Comparison of ENCODE assay signal across 17 cellular contexts in the genomic region with DNA sequence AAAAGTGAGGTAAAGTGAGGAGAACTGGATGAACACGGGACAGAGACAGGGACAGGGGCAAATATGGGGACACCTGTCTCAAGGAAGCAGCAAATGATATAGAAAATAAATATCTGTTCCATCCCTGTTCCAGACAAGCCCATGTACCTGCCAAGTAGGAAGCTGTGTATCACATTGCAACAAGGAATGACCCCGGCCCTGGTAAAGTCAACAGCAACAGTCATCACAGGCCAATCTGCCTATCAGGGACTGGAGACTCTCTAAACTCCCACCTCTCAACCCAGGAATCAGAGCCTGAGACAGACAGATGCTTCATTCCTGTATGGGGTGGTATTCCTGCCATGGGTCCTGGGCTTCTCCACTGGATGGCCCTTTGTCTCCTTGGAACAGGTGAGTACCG.
DNase-seq lines count a peak whose midpoint lies in the region; ATAC-seq and TF ChIP-seq lines count a peak whose summit lies in the region.
"Had no signal": no experiment of that assay in that cellular context is flagged by ENCODE, and none has a peak within 500 bp of the region (broad histone marks: within the 10 kb centered on the region; RNA-seq: fewer than 3 reads in every experiment).

No MANE protein-coding gene starts in this region.

- no peak overlapping the region for H3K4me3 Mint-ChIP-seq in activated CD4-positive, alpha-beta T cell treated with anti-CD3 and anti-CD28 coated beads, Interleukin-2, amount 10 ng/mL, durations not matched to agents 24 days and 14 days
- H3K4me3 Mint-ChIP-seq in activated CD4-positive, alpha-beta T cell treated with anti-CD3 and anti-CD28 coated beads, Interleukin-2, amount 10 ng/mL, durations not matched to agents 7 days and 5 days, result no peak overlapping the region
- H3K4me3 Mint-ChIP-seq in activated naive CD4-positive, alpha-beta T cell treated with anti-CD3 and anti-CD28 coated beads, Interleukin-2, amount 10 ng/mL, durations not matched to agents 7 days and 5 days, result peak overlapping the region; percentile 13
- H3K4me3 Mint-ChIP-seq: CD14-positive monocyte, H9 had no signal

- H4K20me1 ChIP-seq in DND-41 (ENCODE audit: insufficient read depth, low read length), result no peaks in the 10 kb centered on the region
- H4K20me1 ChIP-seq: BLaER1 had no signal

- peaks cover 56% of the 10 kb centered on the region for H3K4me1 ChIP-seq in DND-41 (ENCODE audit: insufficient read depth, low read length)

- peak overlapping the region; percentile 41; the same call in 1 of the 2 replicates for H3K9ac ChIP-seq in DND-41 (ENCODE audit: low read depth, low read length)
- H3K9ac ChIP-seq: BLaER1 had no signal

- H3K4me2 ChIP-seq in DND-41 (ENCODE audit: insufficient read depth, low read length), result no peak overlapping the region
- H3K4me2 ChIP-seq: BLaER1 had no signal

- H3K27me3 Mint-ChIP-seq in activated CD4-positive, alpha-beta T cell treated with anti-CD3 and anti-CD28 coated beads, Interleukin-2, amount 10 ng/mL, durations not matched to agents 24 days and 14 days, result peaks cover 8% of the 10 kb centered on the region
- peaks cover 2% of the 10 kb centered on the region for H3K27me3 Mint-ChIP-seq in activated CD4-positive, alpha-beta T cell treated with anti-CD3 and anti-CD28 coated beads, Interleukin-2, amount 10 ng/mL, durations not matched to agents 7 days and 5 days
- peaks cover 3% of the 10 kb centered on the region for H3K27me3 Mint-ChIP-seq in activated naive CD4-positive, alpha-beta T cell treated with anti-CD3 and anti-CD28 coated beads, Interleukin-2, amount 10 ng/mL, durations not matched to agents 7 days and 5 days
- H3K27me3 Mint-ChIP-seq: CD4-positive, alpha-beta memory T cell had no signal

- CTCF ChIA-PET in activated CD4-positive, alpha-beta T cell treated with anti-CD3 and anti-CD28 coated beads, Interleukin-2, amount 10 ng/mL, durations not matched to agents 7 days and 5 days (lab: Charles Lee), result no interaction called here
- CTCF ChIA-PET in activated naive CD4-positive, alpha-beta T cell treated with anti-CD3 and anti-CD28 coated beads, Interleukin-2, amount 10 ng/mL, durations not matched to agents 7 days and 5 days (lab: Charles Lee), result interaction anchor here (1.2 to 1.6 kb wide), 2 partner anchors 35 to 57 kb away, joined by 4 to 6 read pairs; no protein-coding TSS in a partner anchor

- no peak overlapping the region for H3K27ac Mint-ChIP-seq in activated CD4-positive, alpha-beta T cell treated with anti-CD3 and anti-CD28 coated beads, Interleukin-2, amount 10 ng/mL, durations not matched to agents 24 days and 14 days
- H3K27ac Mint-ChIP-seq in activated CD4-positive, alpha-beta T cell treated with anti-CD3 and anti-CD28 coated beads, Interleukin-2, amount 10 ng/mL, durations not matched to agents 7 days and 5 days, result no peak overlapping the region
- no peak overlapping the region for H3K27ac Mint-ChIP-seq in activated naive CD4-positive, alpha-beta T cell treated with anti-CD3 and anti-CD28 coated beads, Interleukin-2, amount 10 ng/mL, durations not matched to agents 7 days and 5 days
- H3K27ac Mint-ChIP-seq: CD14-positive monocyte, H9 had no signal

- ATAC-seq in DND-41 (ENCODE audit: insufficient read depth, low read depth) (no peak), GM19023 (IDR thresholded peaks at IDR 0.05; ENCODE audit: unreplicated experiment) (no peak)
- ATAC-seq: GM12878 had no signal

- H3K36me3 Mint-ChIP-seq in activated CD4-positive, alpha-beta T cell treated with anti-CD3 and anti-CD28 coated beads, Interleukin-2, amount 10 ng/mL, durations not matched to agents 24 days and 14 days (ENCODE audit: low read depth), result no peaks in the 10 kb centered on the region
- H3K36me3 Mint-ChIP-seq in activated CD4-positive, alpha-beta T cell treated with anti-CD3 and anti-CD28 coated beads, Interleukin-2, amount 10 ng/mL, durations not matched to agents 7 days and 5 days (ENCODE audit: low read depth), result no peaks in the 10 kb centered on the region
- H3K36me3 Mint-ChIP-seq in activated naive CD4-positive, alpha-beta T cell treated with anti-CD3 and anti-CD28 coated beads, Interleukin-2, amount 10 ng/mL, durations not matched to agents 7 days and 5 days, result no peaks in the 10 kb centered on the region
- H3K36me3 Mint-ChIP-seq: CD14-positive monocyte; CD4-positive, alpha-beta memory T cell had no signal

- peak overlapping the region; percentile 55 for H2AFZ ChIP-seq in DND-41 (ENCODE audit: low read depth, low read length)

- H3K9me3 ChIP-seq in DND-41 (ENCODE audit: insufficient read depth, low read length, severe bottlenecking), result no peaks in the 10 kb centered on the region
- H3K9me3 ChIP-seq: BLaER1 had no signal

- POLR2A ChIA-PET in activated CD4-positive, alpha-beta T cell treated with anti-CD3 and anti-CD28 coated beads, Interleukin-2, amount 10 ng/mL, durations not matched to agents 7 days and 5 days (lab: Charles Lee), result no interaction called here

- H3K27ac ChIP-seq in DND-41 (ENCODE audit: low read length), result peak overlapping the region; percentile 85
- H3K27ac ChIP-seq: BLaER1 had no signal

- no peaks in the 10 kb centered on the region for H3K27me3 ChIP-seq in DND-41 (ENCODE audit: insufficient read depth, low read length, poor library complexity)
- H3K27me3 ChIP-seq: BLaER1 had no signal

- H3K79me2 ChIP-seq in DND-41 (ENCODE audit: insufficient read depth, low read length), result no peaks in the 10 kb centered on the region

- intact Hi-C loops in activated CD4-positive, alpha-beta T cell treated with anti-CD3 and anti-CD28 coated beads, Interleukin-2, amount 10 ng/mL, durations not matched to agents 24 days and 14 days (cut with micrococcal nuclease), result no loop called here

- no peak for TF ChIP-seq CTCF in DND-41 (IDR thresholded peaks at IDR 0.05; ENCODE audit: borderline replicate concordance, extremely low read depth, low read length, poor library complexity, severe bottlenecking)

- DNase-seq in activated CD4-positive, alpha-beta T cell treated with anti-CD3 and anti-CD28 coated beads, Interleukin-2, amount 10 ng/mL, durations not matched to agents 24 days and 14 days, result peak; percentile 33
- no peak for DNase-seq in activated CD4-positive, alpha-beta T cell treated with anti-CD3 and anti-CD28 coated beads, Interleukin-2, amount 10 ng/mL, durations not matched to agents 7 days and 5 days
- DNase-seq in activated naive CD4-positive, alpha-beta T cell treated with anti-CD3 and anti-CD28 coated beads, Interleukin-2, amount 10 ng/mL, durations not matched to agents 7 days and 5 days, result no peak
- DNase-seq in activated naive CD4-positive, alpha-beta T cell (lab: John Stamatoyannopoulos, UW), result no peak
- DNase-seq in DND-41 (no peak), left kidney (ENCODE audit: low read depth, low spot score) (peak; percentile 7), NCI-H748 treated with DMSO at 0.1 percent for 48 hours (lab: John Stamatoyannopoulos, UW) (no peak)
- DNase-seq: 8988T; Calu3; CD4-positive, alpha-beta memory T cell; DMS79 treated with DMSO at 0.1 percent for 48 hours; EL; H9 had no signal

- no peaks in the 10 kb centered on the region for H3K9me3 Mint-ChIP-seq in activated CD4-positive, alpha-beta T cell treated with anti-CD3 and anti-CD28 coated beads, Interleukin-2, amount 10 ng/mL, durations not matched to agents 24 days and 14 days
- H3K9me3 Mint-ChIP-seq in activated CD4-positive, alpha-beta T cell treated with anti-CD3 and anti-CD28 coated beads, Interleukin-2, amount 10 ng/mL, durations not matched to agents 7 days and 5 days, result no peaks in the 10 kb centered on the region
- H3K9me3 Mint-ChIP-seq in activated naive CD4-positive, alpha-beta T cell treated with anti-CD3 and anti-CD28 coated beads, Interleukin-2, amount 10 ng/mL, durations not matched to agents 7 days and 5 days, result no peaks in the 10 kb centered on the region
- H3K9me3 Mint-ChIP-seq: CD4-positive, alpha-beta memory T cell; H9 had no signal

- H3K4me1 Mint-ChIP-seq in activated CD4-positive, alpha-beta T cell treated with anti-CD3 and anti-CD28 coated beads, Interleukin-2, amount 10 ng/mL, durations not matched to agents 24 days and 14 days, result no peaks in the 10 kb centered on the region
- no peaks in the 10 kb centered on the region for H3K4me1 Mint-ChIP-seq in activated CD4-positive, alpha-beta T cell treated with anti-CD3 and anti-CD28 coated beads, Interleukin-2, amount 10 ng/mL, durations not matched to agents 7 days and 5 days
- peaks cover 1% of the 10 kb centered on the region for H3K4me1 Mint-ChIP-seq in activated naive CD4-positive, alpha-beta T cell treated with anti-CD3 and anti-CD28 coated beads, Interleukin-2, amount 10 ng/mL, durations not matched to agents 7 days and 5 days
- H3K4me1 Mint-ChIP-seq: CD4-positive, alpha-beta memory T cell had no signal

- no peak overlapping the region for H3K4me3 ChIP-seq in DND-41 (ENCODE audit: low read depth in 1 of 2, low read length in 2 of 2)
- H3K4me3 ChIP-seq: BLaER1, GM12878 had no signal

- no peaks in the 10 kb centered on the region for H3K36me3 ChIP-seq in DND-41 (ENCODE audit: insufficient read depth, low read length)
- H3K36me3 ChIP-seq: BLaER1 had no signal

Comparison
In these comparisons a context has a peak if more than half of its experiments do, and no peak if none do; other contexts are left out.
1. DNase-seq: peak in activated CD4-positive, alpha-beta T cell treated with anti-CD3 and anti-CD28 coated beads, Interleukin-2, amount 10 ng/mL, durations not matched to agents 24 days and 14 days (single experiment) and left kidney (single experiment); none in activated CD4-positive, alpha-beta T cell treated with anti-CD3 and anti-CD28 coated beads, Interleukin-2, amount 10 ng/mL, durations not matched to agents 7 days and 5 days (single experiment), activated naive CD4-positive, alpha-beta T cell treated with anti-CD3 and anti-CD28 coated beads, Interleukin-2, amount 10 ng/mL, durations not matched to agents 7 days and 5 days (single experiment), activated naive CD4-positive, alpha-beta T cell (0 of 4), DND-41 (single experiment) and NCI-H748 treated with DMSO at 0.1 percent for 48 hours (single experiment).